In genomic region chr16:72012607-72013006, GRCh38 we compare ENCODE assay signal across 1 cellular context.
TF ChIP-seq lines count a peak whose summit lies in the region.

No MANE protein-coding gene starts in this region.

TF ChIP-seq in K562, 482 proteins besides CTCF, POLR2A, EP300 and RAD21 (continued from another document):
- no peak for TF ChIP-seq FOXO4 (CRISPR knock-in tag; IDR thresholded peaks at IDR 0.05)
- TF ChIP-seq ZNF133 (CRISPR knock-in tag; IDR thresholded peaks at IDR 0.05), result no peak
- TF ChIP-seq ZNF780A (CRISPR knock-in tag; IDR thresholded peaks at IDR 0.05), result no peak
- no peak for TF ChIP-seq NR4A1 (CRISPR knock-in tag; IDR thresholded peaks at IDR 0.05)
- no peak for TF ChIP-seq NR4A1 (tag; IDR thresholded peaks at IDR 0.05)
- TF ChIP-seq ADNP (tag; IDR thresholded peaks at IDR 0.05), result no peak
- no peak for TF ChIP-seq STAT5A (IDR thresholded peaks at IDR 0.05; ENCODE audit: borderline replicate concordance, low read length)
